In the genomic region with DNA sequence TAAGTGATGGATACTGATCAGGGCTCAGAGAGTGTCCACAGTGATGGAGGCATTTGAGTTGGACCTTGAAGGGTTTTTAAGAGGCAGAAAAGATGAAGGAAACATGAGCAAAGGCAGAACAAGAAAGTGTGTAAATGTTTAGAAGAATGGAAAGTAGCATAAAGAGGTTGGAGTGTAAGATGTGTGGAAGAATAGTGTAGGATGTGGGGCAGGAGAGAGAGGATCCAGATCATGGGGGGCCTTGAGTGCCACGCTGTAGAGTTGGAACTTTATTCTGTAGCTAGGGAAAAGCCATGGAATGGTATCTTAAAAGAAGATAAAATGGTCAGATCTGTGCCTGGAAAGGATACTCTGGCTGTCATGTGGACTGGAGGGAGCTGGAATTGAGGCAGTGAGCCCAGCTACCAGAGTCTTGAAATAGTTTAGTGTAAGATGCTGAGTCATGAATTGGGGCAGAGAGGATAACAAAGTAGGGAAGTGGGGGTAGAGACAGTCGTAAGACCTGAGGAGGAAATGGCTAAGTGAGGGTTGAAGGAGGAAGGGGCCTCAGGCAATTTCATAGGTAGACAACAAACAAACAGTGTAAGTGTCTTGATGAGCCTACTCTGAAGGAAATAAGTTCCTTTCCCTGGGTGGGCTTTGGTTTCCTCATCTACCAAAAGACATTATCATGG, we compare ENCODE assay signal across 1 cellular context.
TF ChIP-seq lines count a peak whose summit lies in the region.

No MANE protein-coding gene starts in this region.

TF ChIP-seq in K562, 482 proteins besides CTCF, POLR2A, EP300 and RAD21 (continued from another document and continues in another):
- TF ChIP-seq, protein P1, sequence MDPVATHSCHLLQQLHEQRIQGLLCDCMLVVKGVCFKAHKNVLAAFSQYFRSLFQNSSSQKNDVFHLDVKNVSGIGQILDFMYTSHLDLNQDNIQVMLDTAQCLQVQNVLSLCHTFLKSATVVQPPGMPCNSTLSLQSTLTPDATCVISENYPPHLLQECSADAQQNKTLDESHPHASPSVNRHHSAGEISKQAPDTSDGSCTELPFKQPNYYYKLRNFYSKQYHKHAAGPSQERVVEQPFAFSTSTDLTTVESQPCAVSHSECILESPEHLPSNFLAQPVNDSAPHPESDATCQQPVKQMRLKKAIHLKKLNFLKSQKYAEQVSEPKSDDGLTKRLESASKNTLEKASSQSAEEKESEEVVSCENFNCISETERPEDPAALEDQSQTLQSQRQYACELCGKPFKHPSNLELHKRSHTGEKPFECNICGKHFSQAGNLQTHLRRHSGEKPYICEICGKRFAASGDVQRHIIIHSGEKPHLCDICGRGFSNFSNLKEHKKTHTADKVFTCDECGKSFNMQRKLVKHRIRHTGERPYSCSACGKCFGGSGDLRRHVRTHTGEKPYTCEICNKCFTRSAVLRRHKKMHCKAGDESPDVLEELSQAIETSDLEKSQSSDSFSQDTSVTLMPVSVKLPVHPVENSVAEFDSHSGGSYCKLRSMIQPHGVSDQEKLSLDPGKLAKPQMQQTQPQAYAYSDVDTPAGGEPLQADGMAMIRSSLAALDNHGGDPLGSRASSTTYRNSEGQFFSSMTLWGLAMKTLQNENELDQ (CRISPR knock-in tag; IDR thresholded peaks at IDR 0.05; ENCODE audit: borderline replicate concordance) = no peak
- TF ChIP-seq MYBL2 (IDR thresholded peaks at IDR 0.05; ENCODE audit: low read depth) = no peak
- no peak for TF ChIP-seq MYBL2 (CRISPR knock-in tag; IDR thresholded peaks at IDR 0.05; ENCODE audit: borderline replicate concordance)
- peak; percentile 94 for TF ChIP-seq NFE2 (IDR thresholded peaks at IDR 0.05; ENCODE audit: low read depth)
- no peak for TF ChIP-seq MTA1 (IDR thresholded peaks at IDR 0.05; ENCODE audit: borderline replicate concordance)
- 0 out of 2 replicates have a peak, but pooled peaks have one; percentile 21 for TF ChIP-seq SUPT5H (IDR thresholded peaks at IDR 0.05)
- TF ChIP-seq FOXK1 (CRISPR knock-in tag; IDR thresholded peaks at IDR 0.05; ENCODE audit: borderline replicate concordance) = no peak
- no peak for TF ChIP-seq EGR1 (conservative IDR thresholded peaks at IDR 0.05)
- no peak for TF ChIP-seq POLR2AphosphoS2 (IDR thresholded peaks at IDR 0.05; ENCODE audit: low read length)
- TF ChIP-seq KLF13 (tag; IDR thresholded peaks at IDR 0.05; ENCODE audit: borderline replicate concordance, low read depth) = no peak
- no peak for TF ChIP-seq FUS (optimal IDR thresholded peaks at IDR 0.05; ENCODE audit: low read depth, low read length)
- TF ChIP-seq, protein P2, sequence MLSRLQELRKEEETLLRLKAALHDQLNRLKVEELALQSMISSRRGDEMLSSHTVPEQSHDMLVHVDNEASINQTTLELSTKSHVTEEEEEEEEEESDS (CRISPR knock-in tag; IDR thresholded peaks at IDR 0.05) = no peak
- no peak for TF ChIP-seq SRSF1 (IDR thresholded peaks at IDR 0.05; ENCODE audit: low read depth, low read length)
- no peak for TF ChIP-seq RFX7 (CRISPR knock-in tag; IDR thresholded peaks at IDR 0.05)
- TF ChIP-seq SIX5 (IDR thresholded peaks at IDR 0.05; ENCODE audit: borderline replicate concordance in 1 of 2, insufficient read depth in 1 of 2, low read depth in 1 of 2, low read length in 2 of 2) = no peak
- no peak for TF ChIP-seq ZNF707 (CRISPR knock-in tag; conservative IDR thresholded peaks at IDR 0.05)
- no peak for TF ChIP-seq SMAD1 (IDR thresholded peaks at IDR 0.05; ENCODE audit: low read depth, low read length, partially characterized antibody)
- TF ChIP-seq CXXC5 (CRISPR knock-in tag; IDR thresholded peaks at IDR 0.05) = no peak
- no peak for TF ChIP-seq HNRNPH1 (optimal IDR thresholded peaks at IDR 0.05; ENCODE audit: low read depth, low read length)
- TF ChIP-seq MEIS2 (IDR thresholded peaks at IDR 0.05; ENCODE audit: partially characterized antibody) = no peak
- no peak for TF ChIP-seq ZNF23 (CRISPR knock-in tag; IDR thresholded peaks at IDR 0.05)
- TF ChIP-seq SMAD4 (CRISPR knock-in tag; conservative IDR thresholded peaks at IDR 0.05) = no peak
- TF ChIP-seq TAF15 (IDR thresholded peaks at IDR 0.05; ENCODE audit: low read depth, low read length) = no peak
- TF ChIP-seq, protein P3, sequence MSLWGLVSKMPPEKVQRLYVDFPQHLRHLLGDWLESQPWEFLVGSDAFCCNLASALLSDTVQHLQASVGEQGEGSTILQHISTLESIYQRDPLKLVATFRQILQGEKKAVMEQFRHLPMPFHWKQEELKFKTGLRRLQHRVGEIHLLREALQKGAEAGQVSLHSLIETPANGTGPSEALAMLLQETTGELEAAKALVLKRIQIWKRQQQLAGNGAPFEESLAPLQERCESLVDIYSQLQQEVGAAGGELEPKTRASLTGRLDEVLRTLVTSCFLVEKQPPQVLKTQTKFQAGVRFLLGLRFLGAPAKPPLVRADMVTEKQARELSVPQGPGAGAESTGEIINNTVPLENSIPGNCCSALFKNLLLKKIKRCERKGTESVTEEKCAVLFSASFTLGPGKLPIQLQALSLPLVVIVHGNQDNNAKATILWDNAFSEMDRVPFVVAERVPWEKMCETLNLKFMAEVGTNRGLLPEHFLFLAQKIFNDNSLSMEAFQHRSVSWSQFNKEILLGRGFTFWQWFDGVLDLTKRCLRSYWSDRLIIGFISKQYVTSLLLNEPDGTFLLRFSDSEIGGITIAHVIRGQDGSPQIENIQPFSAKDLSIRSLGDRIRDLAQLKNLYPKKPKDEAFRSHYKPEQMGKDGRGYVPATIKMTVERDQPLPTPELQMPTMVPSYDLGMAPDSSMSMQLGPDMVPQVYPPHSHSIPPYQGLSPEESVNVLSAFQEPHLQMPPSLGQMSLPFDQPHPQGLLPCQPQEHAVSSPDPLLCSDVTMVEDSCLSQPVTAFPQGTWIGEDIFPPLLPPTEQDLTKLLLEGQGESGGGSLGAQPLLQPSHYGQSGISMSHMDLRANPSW (CRISPR knock-in tag; IDR thresholded peaks at IDR 0.05) = no peak
- TF ChIP-seq TEAD4 (IDR thresholded peaks at IDR 0.05; ENCODE audit: low read length) = no peak; the same call in 1 of the 2 replicates
- TF ChIP-seq TEAD4 (CRISPR knock-in tag; IDR thresholded peaks at IDR 0.05; ENCODE audit: borderline replicate concordance) = no peak
- TF ChIP-seq KDM4B (IDR thresholded peaks at IDR 0.05; ENCODE audit: borderline replicate concordance in 2 of 2, low read depth in 1 of 2) = no peak
- TF ChIP-seq, protein P4, sequence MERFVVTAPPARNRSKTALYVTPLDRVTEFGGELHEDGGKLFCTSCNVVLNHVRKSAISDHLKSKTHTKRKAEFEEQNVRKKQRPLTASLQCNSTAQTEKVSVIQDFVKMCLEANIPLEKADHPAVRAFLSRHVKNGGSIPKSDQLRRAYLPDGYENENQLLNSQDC (CRISPR knock-in tag; IDR thresholded peaks at IDR 0.05) = no peak
- no peak for TF ChIP-seq ZNF431 (CRISPR knock-in tag; IDR thresholded peaks at IDR 0.05)
- TF ChIP-seq SAFB2 (IDR thresholded peaks at IDR 0.05; ENCODE audit: borderline replicate concordance, low read depth, low read length, severe bottlenecking) = no peak
- TF ChIP-seq, protein P5, sequence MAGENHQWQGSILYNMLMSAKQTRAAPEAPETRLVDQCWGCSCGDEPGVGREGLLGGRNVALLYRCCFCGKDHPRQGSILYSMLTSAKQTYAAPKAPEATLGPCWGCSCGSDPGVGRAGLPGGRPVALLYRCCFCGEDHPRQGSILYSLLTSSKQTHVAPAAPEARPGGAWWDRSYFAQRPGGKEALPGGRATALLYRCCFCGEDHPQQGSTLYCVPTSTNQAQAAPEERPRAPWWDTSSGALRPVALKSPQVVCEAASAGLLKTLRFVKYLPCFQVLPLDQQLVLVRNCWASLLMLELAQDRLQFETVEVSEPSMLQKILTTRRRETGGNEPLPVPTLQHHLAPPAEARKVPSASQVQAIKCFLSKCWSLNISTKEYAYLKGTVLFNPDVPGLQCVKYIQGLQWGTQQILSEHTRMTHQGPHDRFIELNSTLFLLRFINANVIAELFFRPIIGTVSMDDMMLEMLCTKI (IDR thresholded peaks at IDR 0.05; ENCODE audit: partially characterized antibody) = no peak
- TF ChIP-seq SMARCB1 (IDR thresholded peaks at IDR 0.05; ENCODE audit: insufficient read length, low read depth) = no peak
- TF ChIP-seq TCF7 (IDR thresholded peaks at IDR 0.05; ENCODE audit: borderline replicate concordance) = no peak
- TF ChIP-seq LCOR (CRISPR knock-in tag; IDR thresholded peaks at IDR 0.05) = no peak
- no peak for TF ChIP-seq NR2F6 (CRISPR knock-in tag; IDR thresholded peaks at IDR 0.05)
- TF ChIP-seq TCFL5 (CRISPR knock-in tag; conservative IDR thresholded peaks at IDR 0.05) = no peak
- TF ChIP-seq CSDE1 (IDR thresholded peaks at IDR 0.05) = no peak
- TF ChIP-seq ZC3H11A (IDR thresholded peaks at IDR 0.05; ENCODE audit: low read depth, low read length) = no peak
- no peak for TF ChIP-seq PHB (CRISPR knock-in tag; IDR thresholded peaks at IDR 0.05)
- TF ChIP-seq, protein P6, sequence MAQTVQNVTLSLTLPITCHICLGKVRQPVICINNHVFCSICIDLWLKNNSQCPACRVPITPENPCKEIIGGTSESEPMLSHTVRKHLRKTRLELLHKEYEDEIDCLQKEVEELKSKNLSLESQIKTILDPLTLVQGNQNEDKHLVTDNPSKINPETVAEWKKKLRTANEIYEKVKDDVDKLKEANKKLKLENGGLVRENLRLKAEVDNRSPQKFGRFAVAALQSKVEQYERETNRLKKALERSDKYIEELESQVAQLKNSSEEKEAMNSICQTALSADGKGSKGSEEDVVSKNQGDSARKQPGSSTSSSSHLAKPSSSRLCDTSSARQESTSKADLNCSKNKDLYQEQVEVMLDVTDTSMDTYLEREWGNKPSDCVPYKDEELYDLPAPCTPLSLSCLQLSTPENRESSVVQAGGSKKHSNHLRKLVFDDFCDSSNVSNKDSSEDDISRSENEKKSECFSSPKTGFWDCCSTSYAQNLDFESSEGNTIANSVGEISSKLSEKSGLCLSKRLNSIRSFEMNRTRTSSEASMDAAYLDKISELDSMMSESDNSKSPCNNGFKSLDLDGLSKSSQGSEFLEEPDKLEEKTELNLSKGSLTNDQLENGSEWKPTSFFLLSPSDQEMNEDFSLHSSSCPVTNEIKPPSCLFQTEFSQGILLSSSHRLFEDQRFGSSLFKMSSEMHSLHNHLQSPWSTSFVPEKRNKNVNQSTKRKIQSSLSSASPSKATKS (CRISPR knock-in tag; IDR thresholded peaks at IDR 0.05) = no peak
- TF ChIP-seq, protein P7, sequence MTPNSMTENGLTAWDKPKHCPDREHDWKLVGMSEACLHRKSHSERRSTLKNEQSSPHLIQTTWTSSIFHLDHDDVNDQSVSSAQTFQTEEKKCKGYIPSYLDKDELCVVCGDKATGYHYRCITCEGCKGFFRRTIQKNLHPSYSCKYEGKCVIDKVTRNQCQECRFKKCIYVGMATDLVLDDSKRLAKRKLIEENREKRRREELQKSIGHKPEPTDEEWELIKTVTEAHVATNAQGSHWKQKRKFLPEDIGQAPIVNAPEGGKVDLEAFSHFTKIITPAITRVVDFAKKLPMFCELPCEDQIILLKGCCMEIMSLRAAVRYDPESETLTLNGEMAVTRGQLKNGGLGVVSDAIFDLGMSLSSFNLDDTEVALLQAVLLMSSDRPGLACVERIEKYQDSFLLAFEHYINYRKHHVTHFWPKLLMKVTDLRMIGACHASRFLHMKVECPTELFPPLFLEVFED (CRISPR knock-in tag; conservative IDR thresholded peaks at IDR 0.05) = no peak
- TF ChIP-seq, protein P8, sequence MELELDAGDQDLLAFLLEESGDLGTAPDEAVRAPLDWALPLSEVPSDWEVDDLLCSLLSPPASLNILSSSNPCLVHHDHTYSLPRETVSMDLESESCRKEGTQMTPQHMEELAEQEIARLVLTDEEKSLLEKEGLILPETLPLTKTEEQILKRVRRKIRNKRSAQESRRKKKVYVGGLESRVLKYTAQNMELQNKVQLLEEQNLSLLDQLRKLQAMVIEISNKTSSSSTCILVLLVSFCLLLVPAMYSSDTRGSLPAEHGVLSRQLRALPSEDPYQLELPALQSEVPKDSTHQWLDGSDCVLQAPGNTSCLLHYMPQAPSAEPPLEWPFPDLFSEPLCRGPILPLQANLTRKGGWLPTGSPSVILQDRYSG (tag; conservative IDR thresholded peaks at IDR 0.05; ENCODE audit: low read depth) = 0 out of 2 replicates have a peak, but pooled peaks have one; percentile 75
- TF ChIP-seq NONO (IDR thresholded peaks at IDR 0.05; ENCODE audit: low read depth in 2 of 2, low read length in 1 of 2) = no peak
- TF ChIP-seq, protein P9, sequence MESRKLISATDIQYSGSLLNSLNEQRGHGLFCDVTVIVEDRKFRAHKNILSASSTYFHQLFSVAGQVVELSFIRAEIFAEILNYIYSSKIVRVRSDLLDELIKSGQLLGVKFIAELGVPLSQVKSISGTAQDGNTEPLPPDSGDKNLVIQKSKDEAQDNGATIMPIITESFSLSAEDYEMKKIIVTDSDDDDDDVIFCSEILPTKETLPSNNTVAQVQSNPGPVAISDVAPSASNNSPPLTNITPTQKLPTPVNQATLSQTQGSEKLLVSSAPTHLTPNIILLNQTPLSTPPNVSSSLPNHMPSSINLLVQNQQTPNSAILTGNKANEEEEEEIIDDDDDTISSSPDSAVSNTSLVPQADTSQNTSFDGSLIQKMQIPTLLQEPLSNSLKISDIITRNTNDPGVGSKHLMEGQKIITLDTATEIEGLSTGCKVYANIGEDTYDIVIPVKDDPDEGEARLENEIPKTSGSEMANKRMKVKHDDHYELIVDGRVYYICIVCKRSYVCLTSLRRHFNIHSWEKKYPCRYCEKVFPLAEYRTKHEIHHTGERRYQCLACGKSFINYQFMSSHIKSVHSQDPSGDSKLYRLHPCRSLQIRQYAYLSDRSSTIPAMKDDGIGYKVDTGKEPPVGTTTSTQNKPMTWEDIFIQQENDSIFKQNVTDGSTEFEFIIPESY (CRISPR knock-in tag; IDR thresholded peaks at IDR 0.05) = no peak
- TF ChIP-seq XRCC5 (IDR thresholded peaks at IDR 0.05; ENCODE audit: low read depth, low read length) = no peak
- TF ChIP-seq, protein P10, sequence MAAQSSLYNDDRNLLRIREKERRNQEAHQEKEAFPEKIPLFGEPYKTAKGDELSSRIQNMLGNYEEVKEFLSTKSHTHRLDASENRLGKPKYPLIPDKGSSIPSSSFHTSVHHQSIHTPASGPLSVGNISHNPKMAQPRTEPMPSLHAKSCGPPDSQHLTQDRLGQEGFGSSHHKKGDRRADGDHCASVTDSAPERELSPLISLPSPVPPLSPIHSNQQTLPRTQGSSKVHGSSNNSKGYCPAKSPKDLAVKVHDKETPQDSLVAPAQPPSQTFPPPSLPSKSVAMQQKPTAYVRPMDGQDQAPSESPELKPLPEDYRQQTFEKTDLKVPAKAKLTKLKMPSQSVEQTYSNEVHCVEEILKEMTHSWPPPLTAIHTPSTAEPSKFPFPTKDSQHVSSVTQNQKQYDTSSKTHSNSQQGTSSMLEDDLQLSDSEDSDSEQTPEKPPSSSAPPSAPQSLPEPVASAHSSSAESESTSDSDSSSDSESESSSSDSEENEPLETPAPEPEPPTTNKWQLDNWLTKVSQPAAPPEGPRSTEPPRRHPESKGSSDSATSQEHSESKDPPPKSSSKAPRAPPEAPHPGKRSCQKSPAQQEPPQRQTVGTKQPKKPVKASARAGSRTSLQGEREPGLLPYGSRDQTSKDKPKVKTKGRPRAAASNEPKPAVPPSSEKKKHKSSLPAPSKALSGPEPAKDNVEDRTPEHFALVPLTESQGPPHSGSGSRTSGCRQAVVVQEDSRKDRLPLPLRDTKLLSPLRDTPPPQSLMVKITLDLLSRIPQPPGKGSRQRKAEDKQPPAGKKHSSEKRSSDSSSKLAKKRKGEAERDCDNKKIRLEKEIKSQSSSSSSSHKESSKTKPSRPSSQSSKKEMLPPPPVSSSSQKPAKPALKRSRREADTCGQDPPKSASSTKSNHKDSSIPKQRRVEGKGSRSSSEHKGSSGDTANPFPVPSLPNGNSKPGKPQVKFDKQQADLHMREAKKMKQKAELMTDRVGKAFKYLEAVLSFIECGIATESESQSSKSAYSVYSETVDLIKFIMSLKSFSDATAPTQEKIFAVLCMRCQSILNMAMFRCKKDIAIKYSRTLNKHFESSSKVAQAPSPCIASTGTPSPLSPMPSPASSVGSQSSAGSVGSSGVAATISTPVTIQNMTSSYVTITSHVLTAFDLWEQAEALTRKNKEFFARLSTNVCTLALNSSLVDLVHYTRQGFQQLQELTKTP (IDR thresholded peaks at IDR 0.05; ENCODE audit: low read depth in 1 of 2, partially characterized antibody in 2 of 2) = no peak
- peak; percentile 16 for TF ChIP-seq BRD9 (IDR thresholded peaks at IDR 0.05; ENCODE audit: low read depth, partially characterized antibody)
